ENCODE assay signal across 22 cellular contexts in the genomic region with DNA sequence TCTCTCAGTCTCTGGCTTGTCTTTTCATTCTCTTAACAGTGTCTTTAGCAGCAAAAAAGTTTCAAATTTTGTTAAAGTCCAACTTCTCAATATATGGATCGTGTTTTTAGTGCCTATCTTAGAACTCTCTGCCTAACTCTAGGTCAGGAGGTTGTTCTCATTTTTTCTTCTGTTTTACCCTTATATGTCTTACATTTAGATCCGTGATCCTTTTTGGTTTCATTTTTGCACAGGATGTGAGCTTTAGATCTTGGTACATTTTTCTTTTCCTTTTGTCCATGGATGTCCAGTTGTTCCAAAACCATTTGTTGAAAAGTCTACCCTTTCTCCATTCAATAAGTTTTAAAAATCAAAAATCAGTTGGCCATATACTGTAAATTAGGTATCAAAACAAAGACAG. TPM values are rescaled to one million over a fixed set of nuclear protein-coding genes. Genes with fewer than 3 reads are reported as not detected.
DNase-seq lines count a peak whose midpoint lies in the region; ATAC-seq and TF ChIP-seq lines count a peak whose summit lies in the region.
"Had no signal": no experiment of that assay in that cellular context is flagged by ENCODE, and none has a peak within 500 bp of the region (broad histone marks: within the 10 kb centered on the region; RNA-seq: fewer than 3 reads in every experiment).

No MANE protein-coding gene starts in this region.

- H3K4me1 Mint-ChIP-seq in CD8-positive, alpha-beta memory T cell, result peaks cover 33 to 67% (median 64%) of the 10 kb centered on the region in 3 donors
- peaks cover 32% of the 10 kb centered on the region for H3K4me1 Mint-ChIP-seq in T-helper 17 cell

- peaks cover 5% of the 10 kb centered on the region for H3K4me1 ChIP-seq in ACC112 (ENCODE audit: control insufficient read depth, insufficient read depth, low read length, unreplicated experiment)
- peaks cover 7% of the 10 kb centered on the region for H3K4me1 ChIP-seq in CD8-positive, alpha-beta memory T cell (ENCODE audit: insufficient read depth, low read length)
- H3K4me1 ChIP-seq in upper lobe of right lung, result no peaks in the 10 kb centered on the region
- H3K4me1 ChIP-seq: testis had no signal

- H3K4me3 Mint-ChIP-seq in CD8-positive, alpha-beta memory T cell, result peak overlapping the region in 4 of 7 donors; percentile 10 to 53 (median 34)
- H3K4me3 Mint-ChIP-seq in T-helper 17 cell, result peak overlapping the region; percentile 47
- H3K4me3 Mint-ChIP-seq: activated B cell treated with CpG ODN at 0.5 μM for 24 hours had no signal

- no peak overlapping the region for H2AFZ ChIP-seq in ACC112 (ENCODE audit: low read length, unreplicated experiment)

- H3K27me3 Mint-ChIP-seq in CD8-positive, alpha-beta memory T cell, result no peaks in the 10 kb centered on the region
- H3K27me3 Mint-ChIP-seq in T-helper 17 cell, result no peaks in the 10 kb centered on the region
- H3K27me3 Mint-ChIP-seq: activated B cell treated with CpG ODN at 0.5 μM for 24 hours had no signal

- peaks cover 95% of the 10 kb centered on the region for H3K79me2 ChIP-seq in ACC112 (ENCODE audit: control insufficient read depth, insufficient read depth, low read length, unreplicated experiment)

- TF ChIP-seq CTCF in fibroblast of pulmonary artery (IDR thresholded peaks at IDR 0.05; ENCODE audit: low read length, missing control alignments) (no peak), upper lobe of right lung (IDR thresholded peaks at IDR 0.05) (no peak)

- no peak for ATAC-seq in T-helper 17 cell
- no peak for ATAC-seq in upper lobe of right lung
- ATAC-seq: esophagus mucosa, left lung had no signal

- intact Hi-C loops in upper lobe of right lung (cut with DNase I), result no loop called here

- peaks cover 0 to 6% (median 2%) of the 10 kb centered on the region in 3 donors for H3K36me3 Mint-ChIP-seq in CD8-positive, alpha-beta memory T cell
- no peaks in the 10 kb centered on the region for H3K36me3 Mint-ChIP-seq in T-helper 17 cell (ENCODE audit: low read depth)

- H3K36me3 ChIP-seq in ACC112 (ENCODE audit: insufficient read depth, low read length) (no peaks in the 10 kb centered on the region), upper lobe of right lung (no peaks in the 10 kb centered on the region)
- no peaks in the 10 kb centered on the region for H3K36me3 ChIP-seq in CD8-positive, alpha-beta memory T cell (ENCODE audit: insufficient read depth, low read length)
- H3K36me3 ChIP-seq: left lung, right atrium auricular region had no signal

- no peak for DNase-seq in CD8-positive, alpha-beta memory T cell
- DNase-seq in T-helper 17 cell (no peak), fibroblast of pulmonary artery (ENCODE audit: low read depth) (peak; percentile 32), upper lobe of right lung (no peak), D341Med (ENCODE audit: low spot score) (no peak), DMS 273 treated with DMSO at 0.1 percent for 48 hours (lab: John Stamatoyannopoulos, UW) (no peak)
- DNase-seq: activated B cell treated with CpG ODN at 0.5 μM for 24 hours; AML-193; amygdala; central memory CD4-positive, alpha-beta T cell; EL; head of caudate nucleus; left lung; NCI-H1092; NCI-H524; occipital lobe; SHP77; testis had no signal

- CTCF ChIA-PET in CD8-positive, alpha-beta memory T cell (lab: Charles Lee), result no interaction called here

- POLR2A ChIA-PET in CD8-positive, alpha-beta memory T cell (lab: Charles Lee), result no interaction called here

- H3K4me3 ChIP-seq in ACC112 (ENCODE audit: low read depth, low read length), result peak overlapping the region; percentile 56
- H3K4me3 ChIP-seq in CD8-positive, alpha-beta memory T cell (ENCODE audit: low read length), result no peak overlapping the region
- peak overlapping the region; percentile 23 for H3K4me3 ChIP-seq in fibroblast of pulmonary artery (replicated peaks; ENCODE audit: low read depth, low read length)
- H3K4me3 ChIP-seq in upper lobe of right lung, result no peak overlapping the region
- H3K4me3 ChIP-seq: left lung, right atrium auricular region, testis had no signal

- H3K27ac ChIP-seq in ACC112 (ENCODE audit: low read depth, low read length) (no peak overlapping the region), upper lobe of right lung (no peak overlapping the region)
- H3K27ac ChIP-seq in CD8-positive, alpha-beta memory T cell (ENCODE audit: low read depth, low read length), result no peak overlapping the region
- H3K27ac ChIP-seq: KMS-11, left lung, right atrium auricular region, testis had no signal

- H3K27me3 ChIP-seq in ACC112 (ENCODE audit: insufficient read depth, low read length) (no peaks in the 10 kb centered on the region), upper lobe of right lung (no peaks in the 10 kb centered on the region)
- H3K27me3 ChIP-seq in CD8-positive, alpha-beta memory T cell (ENCODE audit: insufficient read depth, low read length, poor library complexity, severe bottlenecking), result no peaks in the 10 kb centered on the region
- H3K27me3 ChIP-seq: left lung, right atrium auricular region, testis had no signal

- H3K9me3 Mint-ChIP-seq in CD8-positive, alpha-beta memory T cell, result no peaks in the 10 kb centered on the region
- H3K9me3 Mint-ChIP-seq: activated B cell treated with CpG ODN at 0.5 μM for 24 hours had no signal

- no peaks in the 10 kb centered on the region for H3K9me3 ChIP-seq in CD8-positive, alpha-beta memory T cell (ENCODE audit: low read length)
- H3K9me3 ChIP-seq in T-helper 17 cell (ENCODE audit: control insufficient read depth, low read length, poor library complexity, severe bottlenecking), result no peaks in the 10 kb centered on the region
- H3K9me3 ChIP-seq in upper lobe of right lung, result no peaks in the 10 kb centered on the region
- H3K9me3 ChIP-seq: left lung, right atrium auricular region, testis had no signal

- peak overlapping the region in 1 of 8 donors; percentile 45 for H3K27ac Mint-ChIP-seq in CD8-positive, alpha-beta memory T cell
- H3K27ac Mint-ChIP-seq in T-helper 17 cell, result peak overlapping the region; percentile 17
- H3K27ac Mint-ChIP-seq: activated B cell treated with CpG ODN at 0.5 μM for 24 hours had no signal

RNA-seq across cellular contexts. Expression of a gene that starts 6.8 kb away (rescaled TPM):
- 10 to 100 TPM; 67.0 to 72.2 TPM for total RNA-seq in CD8-positive, alpha-beta memory T cell
- 36.6 TPM for polyA plus RNA-seq in CD8-positive, alpha-beta memory T cell
- total RNA-seq in T-helper 17 cell (10 to 100 TPM; 24.6 to 25.3 TPM), upper lobe of right lung (10.2 TPM)

Comparison
In these comparisons a context has a peak if more than half of its experiments do, and no peak if none do; other contexts are left out.
1. H3K4me3 ChIP-seq: peak in ACC112 (single experiment) and fibroblast of pulmonary artery (single experiment); none in CD8-positive, alpha-beta memory T cell (single experiment) and upper lobe of right lung (single experiment).